Comparison of ENCODE assay signal across 22 cellular contexts in the genomic region with DNA sequence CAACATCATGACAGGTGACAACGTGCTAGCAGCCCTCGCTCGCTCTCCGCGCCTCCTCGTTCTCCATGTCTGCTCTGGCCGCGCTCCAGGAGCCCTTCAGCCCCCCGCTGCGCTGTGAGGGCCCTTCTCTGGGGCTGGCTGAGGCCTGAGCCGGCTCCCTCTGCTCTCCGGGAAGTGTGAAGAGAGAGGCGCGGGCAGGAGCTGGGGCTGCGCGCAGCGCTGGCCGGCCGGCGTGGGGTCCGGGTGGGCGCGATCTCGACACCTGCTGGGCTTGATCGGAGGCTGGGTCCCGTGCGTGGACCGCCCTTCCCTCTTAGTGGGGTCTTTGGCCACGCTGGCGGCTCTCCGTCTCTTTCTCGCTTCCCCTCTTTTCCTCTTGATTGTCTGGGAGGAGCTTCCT.
DNase-seq lines count a peak whose midpoint lies in the region; TF ChIP-seq lines count a peak whose summit lies in the region.
"Had no signal": no experiment of that assay in that cellular context is flagged by ENCODE, and none has a peak within 500 bp of the region (broad histone marks: within the 10 kb centered on the region; RNA-seq: fewer than 3 reads in every experiment).

No MANE protein-coding gene starts in this region.

- 61 to 82% methylated on average over 32 of the region's 32 CpGs for WGBS in testis, 2 donors

- H3K4me1 ChIP-seq in testis (no peaks in the 10 kb centered on the region), breast epithelium (no peaks in the 10 kb centered on the region)
- H3K4me1 ChIP-seq: BLaER1, SJSA1 had no signal

- no peaks in the 10 kb centered on the region for H3K36me3 ChIP-seq in testis (ENCODE audit: low read depth, missing control alignments)
- no peaks in the 10 kb centered on the region for H3K36me3 ChIP-seq in breast epithelium
- H3K36me3 ChIP-seq: BLaER1, SJSA1 had no signal

- no peak for TF ChIP-seq CTCF in testis (IDR thresholded peaks at IDR 0.05)
- TF ChIP-seq CTCF in breast epithelium (IDR thresholded peaks at IDR 0.05) = no peak

- H3K4me3 ChIP-seq in testis (peak overlapping the region; percentile 44 to 56), breast epithelium (no peak overlapping the region)
- H3K4me3 ChIP-seq: BLaER1, GM12878, SJSA1 had no signal

- H3K27ac ChIP-seq in testis = no peak overlapping the region
- H3K27ac ChIP-seq in breast epithelium = no peak overlapping the region
- H3K27ac ChIP-seq: BLaER1, HL-60, SJSA1 had no signal

- no peaks in the 10 kb centered on the region for H3K27me3 ChIP-seq in testis
- H3K27me3 ChIP-seq in breast epithelium = no peaks in the 10 kb centered on the region
- H3K27me3 ChIP-seq: BLaER1, SJSA1 had no signal

- H3K9me3 ChIP-seq in testis (no peaks in the 10 kb centered on the region), breast epithelium (no peaks in the 10 kb centered on the region)
- H3K9me3 ChIP-seq: SJSA1 had no signal

- TF ChIP-seq POLR2A in testis (IDR thresholded peaks at IDR 0.05) = no peak
- no peak for TF ChIP-seq POLR2A in breast epithelium (IDR thresholded peaks at IDR 0.05)

- peak; percentile 53 for DNase-seq in activated effector memory CD4-positive, alpha-beta T cell treated with anti-CD3 and anti-CD28 coated beads, Interleukin-2, amount 50 U/mL, for 16 hours
- no peak for DNase-seq in activated effector memory CD4-positive, alpha-beta T cell treated with Interleukin-2 at 50 U/mL for 16 hours
- DNase-seq in NCI-H510A (lab: John Stamatoyannopoulos, UW) (peak; percentile 58), iPS-NIHi7 (ENCODE audit: extremely low spot score) (peak; percentile 1), testis (no peak), cortex of kidney (lab: John Stamatoyannopoulos, UW) (no peak), breast epithelium (ENCODE audit: low spot score in 2 of 2) (no peak)
- no peak for DNase-seq in activated CD8-positive, alpha-beta memory T cell treated with anti-CD3 and anti-CD28 coated beads, Interleukin-2, amount 50 U/mL, for 4 hours
- DNase-seq: CD4-positive, CD25-positive, alpha-beta regulatory T cell; Kasumi-1; NCI-H1092 treated with DMSO at 0.1 percent for 48 hours; NCI-H146; NCI-H1930; NCI-H226; NCI-H524; NCI-H82; NK-92 treated with Interleukin-12 subunit alpha and Interleukin-12 subunit beta, amount 100 ng/mL, for 24 hours; PC-3 had no signal

- intact Hi-C loops in testis (cut with DNase I; ENCODE audit: low total_unique reads) = no loop called here
- intact Hi-C loops in breast epithelium (cut with DNase I; ENCODE audit: low total_unique reads) = no loop called here

Comparison
In these comparisons a context has a peak if more than half of its experiments do, and no peak if none do; other contexts are left out.
1. DNase-seq: peak in activated effector memory CD4-positive, alpha-beta T cell treated with anti-CD3 and anti-CD28 coated beads, Interleukin-2, amount 50 U/mL, for 16 hours (single experiment), NCI-H510A (single experiment) and iPS-NIHi7 (single experiment); none in activated effector memory CD4-positive, alpha-beta T cell treated with Interleukin-2 at 50 U/mL for 16 hours (single experiment), testis (single experiment), cortex of kidney (single experiment), breast epithelium (0 of 2) and activated CD8-positive, alpha-beta memory T cell treated with anti-CD3 and anti-CD28 coated beads, Interleukin-2, amount 50 U/mL, for 4 hours (single experiment).
2. H3K4me3 ChIP-seq: peak in testis (2 of 2); none in breast epithelium (0 of 3).